Comparison of ENCODE assay signal across 27 cellular contexts in the genomic region with DNA sequence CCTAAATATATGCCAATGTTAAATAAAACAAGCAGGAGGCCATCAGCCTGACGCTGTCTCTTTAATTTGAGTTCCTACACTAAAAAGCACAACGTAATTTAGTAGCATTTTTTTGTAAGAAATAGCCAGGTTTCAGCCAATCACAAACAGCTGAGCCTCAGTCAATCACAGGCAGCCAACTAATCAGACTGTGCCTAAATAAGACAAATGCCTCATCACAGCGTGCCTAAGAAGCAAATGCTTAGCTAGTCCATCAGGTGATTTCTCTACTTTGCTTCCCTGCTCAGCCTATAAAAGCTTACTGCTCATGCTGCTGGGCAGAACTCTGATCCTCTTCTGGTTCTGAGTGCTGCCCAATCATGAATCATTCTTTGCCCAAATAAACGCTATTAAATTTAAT. TPM values are rescaled to one million over a fixed set of nuclear protein-coding genes. Genes with fewer than 3 reads are reported as not detected.
"Had no signal": no experiment of that assay in that cellular context is flagged by ENCODE, and none has a peak within 500 bp of the region (broad histone marks: within the 10 kb centered on the region; RNA-seq: fewer than 3 reads in every experiment).

No MANE protein-coding gene starts in this region.

- DNase-seq: activated CD4-positive, alpha-beta memory T cell treated with anti-CD3 and anti-CD28 coated beads, Interleukin-2, amount 10 ng/mL, durations not matched to agents 7 days and 5 days; activated CD4-positive, alpha-beta T cell treated with anti-CD3 and anti-CD28 coated beads, Interleukin-2, amount 10 ng/mL, durations not matched to agents 24 days and 14 days; activated CD8-positive, alpha-beta memory T cell treated with anti-CD3 and anti-CD28 coated beads, Interleukin-2, amount 10 ng/mL, durations not matched to agents 7 days and 5 days; activated effector memory CD4-positive, alpha-beta T cell treated with anti-CD3 and anti-CD28 coated beads, Interleukin-2, amount 50 U/mL, for 16 hours; activated naive CD4-positive, alpha-beta T cell treated with anti-CD3 and anti-CD28 coated beads, Interleukin-2, amount 10 ng/mL, durations not matched to agents 7 days and 5 days; activated T-cell treated with anti-CD3 and anti-CD28 coated beads for 4 hours; amygdala; colonic mucosa; dorsolateral prefrontal cortex; effector memory CD8-positive, alpha-beta T cell; immature natural killer cell; left ventricle myocardium inferior; pancreas; psoas muscle; stimulated activated CD4-positive, alpha-beta T cell treated with anti-CD3 and anti-CD28 coated beads, Interleukin-12 subunit alpha, Interleukin-12 subunit beta, amount 100 ng/mL, for 4 hours; stimulated activated CD4-positive, alpha-beta T cell treated with anti-CD3 and anti-CD28 coated beads, Interleukin-4, amount 100 ng/mL, for 4 hours; stimulated activated naive CD8-positive, alpha-beta T cell treated with anti-CD3 and anti-CD28 coated beads, Interleukin-15, Interleukin-2, amounts not matched to agents 100 U/mL and 50 U/mL, for 24 hours; substantia nigra; T1000; thyroid gland; upper lobe of right lung had no signal

- H3K4me3 ChIP-seq: colonic mucosa, dorsolateral prefrontal cortex, left ventricle myocardium inferior, pancreas, psoas muscle, right atrium auricular region, thyroid gland, upper lobe of right lung had no signal

- H3K27ac ChIP-seq: colonic mucosa, dorsolateral prefrontal cortex, left ventricle myocardium inferior, neutrophil, pancreas, psoas muscle, right atrium auricular region, thyroid gland, upper lobe of right lung had no signal

- H3K4me1 ChIP-seq: colonic mucosa, left ventricle myocardium inferior, pancreas, psoas muscle, right atrium auricular region, thyroid gland, upper lobe of right lung had no signal

- H3K9me3 ChIP-seq: colonic mucosa, left ventricle myocardium inferior, neutrophil, pancreas, psoas muscle, right atrium auricular region, thyroid gland, upper lobe of right lung had no signal

- H3K27me3 ChIP-seq: colonic mucosa, right atrium auricular region, thyroid gland, upper lobe of right lung had no signal

- H3K36me3 ChIP-seq: colonic mucosa, left ventricle myocardium inferior, neutrophil, pancreas, right atrium auricular region, thyroid gland, upper lobe of right lung had no signal

- ATAC-seq: activated CD8-positive, alpha-beta memory T cell treated with anti-CD3 and anti-CD28 coated beads, Interleukin-2, amount 10 ng/mL, durations not matched to agents 7 days and 5 days; effector memory CD8-positive, alpha-beta T cell; esophagus mucosa; natural killer cell treated with Interleukin-12 subunit alpha and Interleukin-12 subunit beta and Interleukin-15 and Interleukin-18, amount 100 ng/mL, for 72 hours; pancreas; psoas muscle; stimulated activated naive CD8-positive, alpha-beta T cell treated with anti-CD3 and anti-CD28 coated beads, Interleukin-15, Interleukin-2, amounts not matched to agents 100 U/mL and 50 U/mL, for 24 hours; upper lobe of right lung had no signal

RNA-seq across cellular contexts. Expression of gene RORB, which starts 38.3 kb away (rescaled TPM):
- total RNA-seq: endothelial cell of umbilical vein, lung microvascular endothelial cell had no signal
